11 cellular contexts compared by ENCODE assay signal in the genomic region with DNA sequence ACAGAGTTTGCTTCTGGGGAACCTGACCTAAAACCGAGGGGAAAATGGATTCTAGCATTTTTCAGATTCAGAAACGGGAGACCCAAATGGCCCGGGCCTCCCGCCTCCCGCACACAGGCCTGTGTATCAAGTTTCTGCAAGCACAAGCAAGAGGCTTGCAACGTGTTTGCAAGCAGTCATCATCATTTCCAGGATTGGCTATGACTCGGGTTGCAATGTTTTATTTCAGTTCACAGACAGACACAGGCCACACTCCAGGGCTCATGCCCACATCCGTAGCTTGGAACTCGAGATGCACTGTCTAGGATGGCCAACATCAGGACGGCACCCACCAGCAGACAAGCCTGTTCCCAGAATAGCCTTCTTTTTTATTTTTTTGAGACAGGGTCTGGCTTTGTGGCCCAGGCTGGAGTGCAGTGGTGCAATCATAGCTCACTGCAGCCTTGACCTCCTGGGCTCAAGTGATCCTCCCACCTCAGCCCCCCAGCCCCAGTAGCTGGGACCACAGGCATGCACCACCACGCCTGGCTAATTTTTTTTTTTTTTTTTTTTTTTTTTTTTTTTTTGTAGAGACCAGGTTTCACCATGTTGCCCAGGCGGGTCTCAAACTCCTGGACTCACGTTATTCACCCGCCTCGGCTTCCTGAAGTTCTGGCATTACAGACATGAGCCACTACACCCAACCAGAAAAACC.
A peak's percentile ranks its signal among the peaks of the same experiment; 100 is the strongest.
DNase-seq lines count a peak whose midpoint lies in the region; ATAC-seq and TF ChIP-seq lines count a peak whose summit lies in the region.
"Had no signal": no experiment of that assay in that cellular context is flagged by ENCODE, and none has a peak within 500 bp of the region (broad histone marks: within the 10 kb centered on the region; RNA-seq: fewer than 3 reads in every experiment).

No MANE protein-coding gene starts in this region.

- H3K27me3 ChIP-seq in esophagus (ENCODE audit: control insufficient read depth in 1 of 2, insufficient read depth in 2 of 2, low read length in 2 of 2) = no peaks in the 10 kb centered on the region
- no peaks in the 10 kb centered on the region for H3K27me3 ChIP-seq in muscle layer of duodenum (ENCODE audit: low read depth, low read length)
- no peaks in the 10 kb centered on the region for H3K27me3 ChIP-seq in vagina

- H3K4me1 ChIP-seq in esophagus (ENCODE audit: control insufficient read depth in 2 of 2, insufficient read depth in 2 of 2, low read length in 1 of 2) (peaks cover 0 to 4% of the 10 kb centered on the region in 2 donors), muscle layer of duodenum (ENCODE audit: control insufficient read depth in 1 of 2, insufficient read depth in 2 of 2, low read length in 2 of 2) (peaks cover 0 to 4% of the 10 kb centered on the region in 2 donors), vagina (peaks cover 13% of the 10 kb centered on the region)

- H3K9me3 ChIP-seq in esophagus (ENCODE audit: control insufficient read depth in 2 of 2, insufficient read depth in 1 of 2, low read depth in 1 of 2, low read length in 1 of 2) = no peaks in the 10 kb centered on the region
- no peaks in the 10 kb centered on the region for H3K9me3 ChIP-seq in muscle layer of duodenum (ENCODE audit: control insufficient read depth in 1 of 2, low read length in 2 of 2)
- no peaks in the 10 kb centered on the region for H3K9me3 ChIP-seq in vagina

- peak overlapping the region; percentile 12 to 47 for H3K27ac ChIP-seq in esophagus (ENCODE audit: low read depth in 2 of 2, low read length in 1 of 2)
- no peak overlapping the region for H3K27ac ChIP-seq in muscle layer of duodenum (ENCODE audit: low read length)
- peak overlapping the region; percentile 59 for H3K27ac ChIP-seq in vagina

- DNase-seq in Right ventricle myocardium inferior (ENCODE audit: missing footprints) (no peak), cardiac septum (ENCODE audit: low spot score) (no peak), vagina (ENCODE audit: extremely low spot score in 2 of 2) (no peak), HuH-7.5 (ENCODE audit: low spot score) (no peak), NCI-H748 (lab: John Stamatoyannopoulos, UW; ENCODE audit: unreplicated experiment) (no peak), NCI-H146 (lab: John Stamatoyannopoulos, UW) (no peak)
- DNase-seq: activated CD4-positive, alpha-beta T cell treated with anti-CD3 and anti-CD28 coated beads for 48 hours; COR-L47; NCI-H1105 had no signal

- peak; percentile 17 for ATAC-seq in Right ventricle myocardium inferior

- no peak overlapping the region for H3K4me3 ChIP-seq in esophagus (ENCODE audit: low read depth in 1 of 2, low read length in 2 of 2)
- peak overlapping the region; percentile 41 to 47 for H3K4me3 ChIP-seq in muscle layer of duodenum (ENCODE audit: low read depth in 1 of 2, low read length in 2 of 2)
- H3K4me3 ChIP-seq in vagina = peak overlapping the region; percentile 26 to 37

- 44 to 53% methylated on average over 14 to 15 of the region's 15 CpGs for WGBS in esophagus, 2 donors

- TF ChIP-seq CTCF in vagina (IDR thresholded peaks at IDR 0.05) = no peak

- no peak for TF ChIP-seq POLR2A in vagina (IDR thresholded peaks at IDR 0.05)

- intact Hi-C loops in Right ventricle myocardium inferior (cut with DNase I) (loop anchor here (2.0 to 10.0 kb wide), 2 partner anchors 17 to 471 kb away; no protein-coding TSS in a partner anchor), cardiac septum (cut with DNase I) (no loop called here), vagina (cut with DNase I) (loop anchor here (10.0 kb wide), 1 partner anchor 141 kb away; no protein-coding TSS in a partner anchor)

- H3K36me3 ChIP-seq in esophagus (ENCODE audit: control insufficient read depth in 2 of 2, insufficient read depth in 2 of 2, low read length in 1 of 2) = no peaks in the 10 kb centered on the region
- H3K36me3 ChIP-seq in muscle layer of duodenum (ENCODE audit: control insufficient read depth in 1 of 2, insufficient read depth in 2 of 2, low read length in 2 of 2) = no peaks in the 10 kb centered on the region
- H3K36me3 ChIP-seq in vagina = no peaks in the 10 kb centered on the region

Comparison
In these comparisons a context has a peak if more than half of its experiments do, and no peak if none do; other contexts are left out.
1. H3K4me3 ChIP-seq: peak in muscle layer of duodenum (2 of 2) and vagina (2 of 2); none in esophagus (0 of 2).